24 cellular contexts compared by ENCODE assay signal in genomic region chr11:40289370-40289769, GRCh38.
"Had no signal": no experiment of that assay in that cellular context is flagged by ENCODE, and none has a peak within 500 bp of the region (broad histone marks: within the 10 kb centered on the region; RNA-seq: fewer than 3 reads in every experiment).

No MANE protein-coding gene starts in this region.

- H3K4me1 ChIP-seq: breast epithelium, gastrocnemius medialis, testis had no signal

- DNase-seq: activated CD4-positive, alpha-beta T cell treated with anti-CD3 and anti-CD28 coated beads for 1 hour; activated T-cell treated with anti-CD3 and anti-CD28 coated beads, Interleukin-2, amount 50 U/mL, for 1 hour; adrenal gland; endodermal cell; esophagus squamous epithelium; gastrocnemius medialis; islet precursor cell; left cardiac atrium; naive thymus-derived CD4-positive, alpha-beta T cell; ovary; right cardiac atrium; stimulated activated CD4-positive, alpha-beta T cell treated with anti-CD3 and anti-CD28 coated beads, Interleukin-2, amount 100 ng/mL, for 24 hours; stomach; T-helper 1 cell; testis; upper lobe of left lung had no signal

- H3K36me3 ChIP-seq: adrenal gland, ascending aorta, breast epithelium, esophagus squamous epithelium, gastrocnemius medialis, neutrophil, ovary, stomach, upper lobe of left lung had no signal

- H3K27me3 ChIP-seq: adrenal gland, ascending aorta, breast epithelium, ovary, testis, upper lobe of left lung had no signal

- H3K4me3 ChIP-seq: adrenal gland, ascending aorta, coronary artery, esophagus squamous epithelium, gastrocnemius medialis, ovary, skin epidermis, stomach, testis, upper lobe of left lung had no signal

- ATAC-seq: activated naive CD4-positive, alpha-beta T cell treated with anti-CD3 and anti-CD28 coated beads, Interleukin-2, amount 50 U/mL, for 72 hours; activated T-helper 17 cell treated with anti-CD3 and anti-CD28 coated beads, Interleukin-2, amount 50 U/mL, for 72 hours; gastrocnemius medialis; left cardiac atrium; naive thymus-derived CD4-positive, alpha-beta T cell; right cardiac atrium; stimulated activated memory B cell treated with anti-CD40 and anti-IgM and Interleukin-4, amounts not matched to agents 10 μg/mL and 1 μg/mL and 100 μg/mL, for 72 hours had no signal

- H3K9me3 ChIP-seq: adrenal gland, ascending aorta, breast epithelium, esophagus squamous epithelium, gastrocnemius medialis, neutrophil, ovary, stomach, testis, upper lobe of left lung had no signal

- H3K27ac ChIP-seq: adrenal gland, ascending aorta, breast epithelium, esophagus squamous epithelium, gastrocnemius medialis, neutrophil, ovary, skin epidermis, stomach, testis, upper lobe of left lung had no signal
